8 cellular contexts compared by ENCODE assay signal in genomic region chr1:46246548-46247432, GRCh38. TPM values are rescaled to one million over a fixed set of nuclear protein-coding genes. Genes with fewer than 3 reads are reported as not detected.
DNase-seq lines count a peak whose midpoint lies in the region; ATAC-seq and TF ChIP-seq lines count a peak whose summit lies in the region.

No MANE protein-coding gene starts in this region.

- no peak for DNase-seq in BE2C
- peak; percentile 99 for DNase-seq in NOMO-1 treated with dmso at 0.1 percent for 144 hours (lab: John Stamatoyannopoulos, UW; ENCODE audit: unreplicated experiment)
- DNase-seq in activated gamma-delta T cell treated with anti-CD3 and anti-CD28 coated beads, Interleukin-2, amount 50 U/mL, for 16 hours (ENCODE audit: low read depth), result peak; percentile 36
- DNase-seq in head of caudate nucleus, result peak in 27 of 42 donors; percentile 5 to 60 (median 38)
- DNase-seq in prostate gland (ENCODE audit: low spot score), result no peak
- no peak for DNase-seq in vagina (ENCODE audit: extremely low spot score in 2 of 2)

- H3K27ac ChIP-seq in prostate gland, result peak overlapping the region; percentile 67 to 79
- H3K27ac ChIP-seq in vagina, result peak overlapping the region; percentile 66

- TF ChIP-seq CTCF in BE2C (IDR thresholded peaks at IDR 0.05; ENCODE audit: low read depth, low read length) (no peak), prostate gland (IDR thresholded peaks at IDR 0.05) (peak in 1 of 4 experiments; percentile 11), vagina (IDR thresholded peaks at IDR 0.05) (no peak)

- intact Hi-C loops in head of caudate nucleus (cut with DNase I), result loop anchor here (2.0 kb wide), 1 partner anchor 56 kb away; the partner anchor contains the start of genes LRRC41 and UQCRH
- intact Hi-C loops in prostate gland (cut with DNase I), result no loop called here
- intact Hi-C loops in vagina (cut with DNase I), result no loop called here

- ATAC-seq in GM18867 (IDR thresholded peaks at IDR 0.05; ENCODE audit: unreplicated experiment) (peak; percentile 58), HG03066 (IDR thresholded peaks at IDR 0.05; ENCODE audit: low read depth, unreplicated experiment) (peak; percentile 56)

- H3K36me3 ChIP-seq in BE2C, result no peaks in the 10 kb centered on the region; the same call in 1 of the 2 replicates
- no peaks in the 10 kb centered on the region for H3K36me3 ChIP-seq in prostate gland
- no peaks in the 10 kb centered on the region for H3K36me3 ChIP-seq in vagina

- 3% methylated on average over 34 of the region's 34 CpGs for WGBS in prostate gland

- H3K27me3 ChIP-seq in BE2C (no peaks in the 10 kb centered on the region), prostate gland (replicated peaks; ENCODE audit: insufficient read depth) (no peaks in the 10 kb centered on the region), vagina (no peaks in the 10 kb centered on the region)

- H3K4me1 ChIP-seq in BE2C, result no peaks in the 10 kb centered on the region
- no peaks in the 10 kb centered on the region for H3K4me1 ChIP-seq in prostate gland (replicated peaks)
- H3K4me1 ChIP-seq in vagina, result peaks cover 17% of the 10 kb centered on the region

- H3K9me3 ChIP-seq in BE2C (no peaks in the 10 kb centered on the region), prostate gland (no peaks in the 10 kb centered on the region), vagina (no peaks in the 10 kb centered on the region)

- TF ChIP-seq POLR2A in prostate gland (IDR thresholded peaks at IDR 0.05) (peak; percentile 56), vagina (IDR thresholded peaks at IDR 0.05) (no peak)

- H3K4me3 ChIP-seq in BE2C (ENCODE audit: low read depth, low read length), result peak overlapping the region; percentile 70
- H3K4me3 ChIP-seq in prostate gland, result peak overlapping the region; percentile 38 to 41
- H3K4me3 ChIP-seq in vagina, result peak overlapping the region; percentile 68 to 90

RNA-seq across cellular contexts. Expression of gene RAD54L, which starts 0.8 kb away (rescaled TPM):
- 1.2 TPM for polyA plus RNA-seq in BE2C (2012; ENCODE audit: insufficient read depth, insufficient read length, low read depth)
- total RNA-seq in prostate gland (1 to 10 TPM; 8.2 to 8.4 TPM), vagina (8.1 TPM)

RNA-seq across cellular contexts. Expression of gene LURAP1, which starts 43.7 kb away (rescaled TPM):
- 0.31 TPM for polyA plus RNA-seq in BE2C (2012; ENCODE audit: insufficient read depth, insufficient read length, low read depth)
- total RNA-seq in prostate gland (10 to 100 TPM; 12.7 to 17.5 TPM), vagina (14.0 TPM)

RNA-seq across cellular contexts. Expression of gene POMGNT1, which starts 48.6 kb away (rescaled TPM):
- 27.4 TPM for polyA plus RNA-seq in BE2C (2012; ENCODE audit: insufficient read depth, insufficient read length, low read depth)
- 100 to 1,000 TPM; 106 to 120 TPM for total RNA-seq in prostate gland
- 28.5 TPM for total RNA-seq in vagina

RNA-seq across cellular contexts. Expression of gene LRRC41, which starts 56.6 kb away (rescaled TPM):
- polyA plus RNA-seq in BE2C (2012; ENCODE audit: insufficient read depth, insufficient read length, low read depth), result 40.4 TPM
- 100 to 1,000 TPM in 1 of 2 donors, 10 to 100 TPM in 1; 97.2 to 143 TPM for total RNA-seq in prostate gland
- total RNA-seq in vagina, result 58.4 TPM

RNA-seq across cellular contexts. Expression of gene UQCRH, which starts 56.7 kb away (rescaled TPM):
- polyA plus RNA-seq in BE2C (2012; ENCODE audit: insufficient read depth, insufficient read length, low read depth), result 422 TPM
- total RNA-seq in prostate gland (100 to 1,000 TPM; 258 to 391 TPM), vagina (175 TPM)

Comparison
In these comparisons a context has a peak if more than half of its experiments do, and no peak if none do; other contexts are left out.
1. DNase-seq: peak in NOMO-1 treated with dmso at 0.1 percent for 144 hours (single experiment), activated gamma-delta T cell treated with anti-CD3 and anti-CD28 coated beads, Interleukin-2, amount 50 U/mL, for 16 hours (single experiment) and head of caudate nucleus (27 of 42); none in BE2C (single experiment), prostate gland (single experiment) and vagina (0 of 2).
2. Peak in every context shown above with its lines, with median percentiles within 50 percentile points of each other: H3K4me3 ChIP-seq.